ENCODE assay signal across 8 cellular contexts in genomic region chr9:115209601-115210306, GRCh38.
A peak's percentile ranks its signal among the peaks of the same experiment; 100 is the strongest.
DNase-seq lines count a peak whose midpoint lies in the region; ATAC-seq and TF ChIP-seq lines count a peak whose summit lies in the region.

No MANE protein-coding gene starts in this region.

- peak; percentile 58 for ATAC-seq in GM18508 (IDR thresholded peaks at IDR 0.05; ENCODE audit: insufficient read depth, unreplicated experiment)
- peak; percentile 45 for ATAC-seq in GM21515 (IDR thresholded peaks at IDR 0.05; ENCODE audit: unreplicated experiment)
- peak; percentile 48 for ATAC-seq in HG03457 (IDR thresholded peaks at IDR 0.05; ENCODE audit: unreplicated experiment)
- ATAC-seq in foreskin keratinocyte, result peak; percentile 90

- WGBS in tibial nerve, 2 donors, result 61 to 89% methylated on average over 2 of the region's 2 CpGs

- peak overlapping the region; percentile 20 for H3K27ac ChIP-seq in foreskin keratinocyte
- no peak overlapping the region for H3K27ac ChIP-seq in tibial nerve

- no peaks in the 10 kb centered on the region for H3K9me3 ChIP-seq in tibial nerve

- TF ChIP-seq EP300 in tibial nerve (IDR thresholded peaks at IDR 0.05), result no peak

- H3K36me3 ChIP-seq in tibial nerve, result no peaks in the 10 kb centered on the region

- no peak overlapping the region for H3K4me3 ChIP-seq in tibial nerve

- peaks cover 38% of the 10 kb centered on the region for H3K4me1 ChIP-seq in foreskin keratinocyte
- peaks cover 0 to 32% (median 0%) of the 10 kb centered on the region in 4 donors for H3K4me1 ChIP-seq in tibial nerve

- TF ChIP-seq CTCF in foreskin keratinocyte (conservative IDR thresholded peaks at IDR 0.05) (no peak), tibial nerve (IDR thresholded peaks at IDR 0.05) (no peak)

- no peak for TF ChIP-seq POLR2A in tibial nerve (IDR thresholded peaks at IDR 0.05)

- DNase-seq in foreskin keratinocyte (peak; percentile 94 to 97), NK-92 (lab: John Stamatoyannopoulos, UW; ENCODE audit: unreplicated experiment) (no peak), DMS79 (lab: John Stamatoyannopoulos, UW) (no peak), tibial nerve (ENCODE audit: low spot score in 2 of 2) (no peak), mesenteric fat pad (ENCODE audit: low spot score) (no peak)

- no peaks in the 10 kb centered on the region for H3K27me3 ChIP-seq in foreskin keratinocyte
- H3K27me3 ChIP-seq in tibial nerve, result no peaks in the 10 kb centered on the region

Comparison
In these comparisons a context has a peak if more than half of its experiments do, and no peak if none do; other contexts are left out.
1. DNase-seq: peak in foreskin keratinocyte (2 of 2); none in NK-92 (single experiment), DMS79 (single experiment), tibial nerve (0 of 2) and mesenteric fat pad (single experiment).
2. Peak in every context shown above with its lines, with median percentiles within 50 percentile points of each other: ATAC-seq.